Comparison of ENCODE assay signal across 1 cellular context in genomic region chr7:7923818-7924217, GRCh38.
TF ChIP-seq lines count a peak whose summit lies in the region.

No MANE protein-coding gene starts in this region.

TF ChIP-seq in GM23338, 12 proteins besides CTCF, POLR2A, EP300 and RAD21:
- TF ChIP-seq ZNF331 (CRISPR knock-in tag; IDR thresholded peaks at IDR 0.05; ENCODE audit: low read depth) (no peak), CREB1 (CRISPR knock-in tag; IDR thresholded peaks at IDR 0.05; ENCODE audit: low read depth) (no peak), REST (IDR thresholded peaks at IDR 0.05; ENCODE audit: unreplicated experiment) (no peak), JUNB (IDR thresholded peaks at IDR 0.05; ENCODE audit: unreplicated experiment) (no peak)
